In genomic region chr22:30285176-30285845, GRCh38 we compare ENCODE assay signal across 18 cellular contexts. TPM values are rescaled to one million over a fixed set of nuclear protein-coding genes. Genes with fewer than 3 reads are reported as not detected.
"Had no signal": no experiment of that assay in that cellular context is flagged by ENCODE, and none has a peak within 500 bp of the region (broad histone marks: within the 10 kb centered on the region; RNA-seq: fewer than 3 reads in every experiment).

No MANE protein-coding gene starts in this region.

- H3K27ac Mint-ChIP-seq: activated CD4-positive, alpha-beta T cell treated with anti-CD3 and anti-CD28 coated beads for 36 hours; nephron; WTC11 had no signal

- H3K9me3 Mint-ChIP-seq: activated naive CD4-positive, alpha-beta T cell treated with anti-CD3 and anti-CD28 coated beads, Interleukin-2, amount 10 ng/mL, durations not matched to agents 7 days and 5 days; central memory CD8-positive, alpha-beta T cell; nephron; WTC11 had no signal

- H3K36me3 ChIP-seq: colonic mucosa had no signal

- DNase-seq: activated CD4-positive, alpha-beta T cell treated with anti-CD3 and anti-CD28 coated beads for 36 hours; activated naive CD4-positive, alpha-beta T cell treated with anti-CD3 and anti-CD28 coated beads, Interleukin-2, amount 10 ng/mL, durations not matched to agents 7 days and 5 days; colonic mucosa; kidney; midbrain; occipital lobe; retina; spleen; stimulated activated naive CD4-positive, alpha-beta T cell treated with Interleukin-2 at 50 U/mL for 16 hours; substantia nigra; tibial artery had no signal

- H3K9me3 ChIP-seq: ascending aorta, colonic mucosa, spleen, tibial artery had no signal

- H3K36me3 Mint-ChIP-seq: WTC11 had no signal

- ATAC-seq: activated CD4-positive, alpha-beta T cell treated with anti-CD3 and anti-CD28 coated beads for 36 hours; left lobe of liver; WTC11 had no signal

- H3K27ac ChIP-seq: ascending aorta, colonic mucosa, spleen, tibial artery had no signal

- H3K27me3 Mint-ChIP-seq: activated CD4-positive, alpha-beta T cell treated with anti-CD3 and anti-CD28 coated beads for 36 hours; activated naive CD4-positive, alpha-beta T cell treated with anti-CD3 and anti-CD28 coated beads, Interleukin-2, amount 10 ng/mL, durations not matched to agents 7 days and 5 days; central memory CD8-positive, alpha-beta T cell had no signal

- H3K4me3 Mint-ChIP-seq: activated CD4-positive, alpha-beta T cell treated with anti-CD3 and anti-CD28 coated beads for 36 hours; central memory CD8-positive, alpha-beta T cell; WTC11 had no signal

RNA-seq across cellular contexts. Expression of gene OSM, which starts 18.7 kb away (rescaled TPM):
- total RNA-seq: ascending aorta, lung microvascular endothelial cell, WTC11 had no signal

RNA-seq across cellular contexts. Expression of gene LIF, which starts 38.8 kb away (rescaled TPM):
- total RNA-seq: ascending aorta, frontal cortex, occipital lobe had no signal
